Comparison of ENCODE assay signal across 8 cellular contexts in genomic region chr1:184051485-184052193, GRCh38. TPM values are rescaled to one million over a fixed set of nuclear protein-coding genes. Genes with fewer than 3 reads are reported as not detected.
DNase-seq lines count a peak whose midpoint lies in the region; ATAC-seq, FAIRE-seq and TF ChIP-seq lines count a peak whose summit lies in the region.

TSS of gene TSEN15 (plus strand) at chr1:184051730. CDS start at chr1:184051756, 26 bp downstream.

- TF ChIP-seq POLR2A in heart left ventricle (IDR thresholded peaks at IDR 0.05) (peak in 1 of 2 donors; percentile 58), prostate gland (IDR thresholded peaks at IDR 0.05) (peak; percentile 45)

- ATAC-seq in HG02571 (IDR thresholded peaks at IDR 0.05; ENCODE audit: unreplicated experiment) (peak; percentile 96), heart left ventricle (peak; percentile 95 to 99 (median 98))

- H3K27me3 ChIP-seq in heart left ventricle (no peaks in the 10 kb centered on the region), prostate gland (replicated peaks; ENCODE audit: insufficient read depth) (no peaks in the 10 kb centered on the region)

- peak; percentile 85 for DNase-seq in GM10248 (ENCODE audit: extremely low spot score)
- DNase-seq in NCI-H1048 (lab: John Stamatoyannopoulos, UW): peak; percentile 74
- DNase-seq in SW 1271 (lab: John Stamatoyannopoulos, UW): peak; percentile 18 to 54
- peak; percentile 70 for DNase-seq in activated naive CD8-positive, alpha-beta T cell treated with anti-CD3 and anti-CD28 coated beads, Interleukin-2, amount 50 U/mL, for 16 hours (ENCODE audit: low read depth, low spot score)
- DNase-seq in heart left ventricle: peak; percentile 75 to 91 (median 82)
- DNase-seq in prostate gland (ENCODE audit: low spot score): peak; percentile 66
- peak; percentile 85 for DNase-seq in urothelium cell line (ENCODE audit: low spot score)

- H3K4me1 ChIP-seq in heart left ventricle (peaks cover 2 to 29% (median 22%) of the 10 kb centered on the region in 12 donors), prostate gland (replicated peaks) (no peaks in the 10 kb centered on the region)

- H3K9me3 ChIP-seq in heart left ventricle (no peaks in the 10 kb centered on the region), prostate gland (no peaks in the 10 kb centered on the region)

- intact Hi-C loops in heart left ventricle (cut with DNase I): loop anchor here in 1 of 10 donors (10.0 kb wide), 1 partner anchor 577 kb away; the partner anchor contains the start of gene SMG7
- intact Hi-C loops in prostate gland (cut with DNase I): no loop called here

- CTCF ChIA-PET in GM10248 (lab: Yijun Ruan, JAX): interaction anchor here (0.8 to 1.5 kb wide), 6 partner anchors 10 to 511 kb away, joined by 3 to 4 read pairs (median 3); no protein-coding TSS in a partner anchor

- 0% methylated on average over 16 to 54 of the region's 54 CpGs for WGBS in heart left ventricle, 4 donors
- WGBS in prostate gland: under 1% methylated on average over 37 of the region's 54 CpGs

- H3K27ac ChIP-seq in heart left ventricle (peak within 1 kb of the TSS; percentile 40 to 93 (median 88)), prostate gland (peak within 1 kb of the TSS; percentile 83 to 87)

- no peak for FAIRE-seq in urothelium cell line (lab: Jason Lieb, UNC)

- H3K36me3 ChIP-seq in heart left ventricle (peaks cover 0 to 24% (median 8%) of the 10 kb centered on the region in 9 donors), prostate gland (no peaks in the 10 kb centered on the region)

- POLR2A ChIA-PET in GM10248 (lab: Yijun Ruan, JAX): no interaction called here

- H3K4me3 ChIP-seq in heart left ventricle: peak within 1 kb of the TSS; percentile 75 to 96 (median 88)
- H3K4me3 ChIP-seq in prostate gland: peak within 1 kb of the TSS; percentile 78 to 84

- TF ChIP-seq CTCF in GM10248 (IDR thresholded peaks at IDR 0.05; ENCODE audit: control extremely low read depth, extremely low read depth, low read depth, missing control alignments) (no peak), heart left ventricle (IDR thresholded peaks at IDR 0.05) (peak in 1 of 12 donors; percentile 21), prostate gland (IDR thresholded peaks at IDR 0.05) (peak in 1 of 4 experiments; percentile 20)

RNA-seq across cellular contexts. Expression of gene TSEN15, which starts in this region (rescaled TPM):
- total RNA-seq in heart left ventricle (10 to 100 TPM; 23.5 to 32.3 (median 26.4) TPM), prostate gland (10 to 100 TPM; 33.4 to 36.8 TPM)
- polyA plus RNA-seq in heart left ventricle: 10 to 100 TPM; 24.5 to 27.3 TPM

Comparison
In these comparisons a context has a peak if more than half of its experiments do, and no peak if none do; other contexts are left out.
1. Peak in every context shown above with its lines: DNase-seq, ATAC-seq, H3K4me3 ChIP-seq and H3K27ac ChIP-seq.